ENCODE assay signal across 12 cellular contexts in the genomic region with DNA sequence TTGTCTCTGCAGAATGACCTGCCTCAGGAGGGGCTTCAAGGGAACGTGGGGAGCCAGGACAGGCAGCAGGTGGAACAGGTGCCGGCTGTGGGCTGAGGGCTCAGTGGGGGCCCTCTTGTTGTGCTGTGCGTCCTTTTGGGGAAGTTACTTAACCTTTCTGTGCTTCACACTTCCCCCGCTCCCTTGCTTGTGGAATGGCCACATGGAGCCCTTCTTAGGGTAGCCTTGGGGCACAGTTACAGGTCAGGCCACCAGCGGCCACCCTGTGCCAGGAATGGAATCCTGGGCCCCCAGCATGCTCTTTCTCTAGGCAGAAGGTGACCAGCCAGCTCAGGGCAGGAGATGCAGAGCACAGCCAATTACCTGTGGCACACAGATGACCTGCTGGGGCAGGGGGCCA. TPM values are rescaled to one million over a fixed set of nuclear protein-coding genes. Genes with fewer than 3 reads are reported as not detected.
DNase-seq lines count a peak whose midpoint lies in the region; ATAC-seq and TF ChIP-seq lines count a peak whose summit lies in the region.
"Had no signal": no experiment of that assay in that cellular context is flagged by ENCODE, and none has a peak within 500 bp of the region (broad histone marks: within the 10 kb centered on the region; RNA-seq: fewer than 3 reads in every experiment).

No MANE protein-coding gene starts in this region.

- H3K4me3 ChIP-seq in AG04450 (ENCODE audit: low read depth, low read length) (peak overlapping the region; percentile 50), SU-DHL-6 (ENCODE audit: insufficient read depth, low read length, poor library complexity, severe bottlenecking) (no peak overlapping the region), fibroblast of villous mesenchyme (ENCODE audit: low read depth, low read length) (peak overlapping the region; percentile 18)
- H3K4me3 ChIP-seq: lung, right atrium auricular region, tibial nerve had no signal

- peak overlapping the region; percentile 63 for H3K4me2 ChIP-seq in SU-DHL-6 (ENCODE audit: low read depth, low read length, poor library complexity, severe bottlenecking)

- no peaks in the 10 kb centered on the region for H3K79me2 ChIP-seq in SU-DHL-6 (ENCODE audit: insufficient read depth, low read length)

- intact Hi-C loops in Calu3 (cut with micrococcal nuclease; ENCODE audit: unreplicated experiment), result no loop called here

- peaks cover 13% of the 10 kb centered on the region for H3F3A ChIP-seq in SU-DHL-6 (ENCODE audit: insufficient read depth)

- no peak for ATAC-seq in HG03442 (IDR thresholded peaks at IDR 0.05; ENCODE audit: unreplicated experiment)

- peaks cover 39% of the 10 kb centered on the region for H3K4me1 Mint-ChIP-seq in Calu3 (ENCODE audit: low read depth, unreplicated experiment)

- H3K27me3 ChIP-seq in AG04450 (ENCODE audit: control insufficient read depth, insufficient read depth, low read length) (no peaks in the 10 kb centered on the region), SU-DHL-6 (ENCODE audit: low read length) (no peaks in the 10 kb centered on the region)
- H3K27me3 ChIP-seq: right atrium auricular region, tibial nerve had no signal

- DNase-seq in AG04450 (ENCODE audit: low read depth, low spot score) (no peak), Calu3 (no peak), fibroblast of villous mesenchyme (ENCODE audit: low read depth) (no peak), NCI-H2081 (lab: John Stamatoyannopoulos, UW) (no peak), mucosa of gallbladder (ENCODE audit: low spot score) (no peak), DMS 273 (lab: John Stamatoyannopoulos, UW; ENCODE audit: unreplicated experiment) (no peak)
- DNase-seq: NCI-H1436 treated with DMSO at 0.1 percent for 48 hours had no signal

- H3K36me3 ChIP-seq in SU-DHL-6 (ENCODE audit: low read length), result no peaks in the 10 kb centered on the region
- H3K36me3 ChIP-seq: right atrium auricular region had no signal

- no peaks in the 10 kb centered on the region for H3K9me2 ChIP-seq in SU-DHL-6 (replicated peaks; ENCODE audit: insufficient read depth, low read length)

- CTCF ChIA-PET in AG04450 (lab: Charles Lee), result interaction anchor here (0.9 to 1.0 kb wide), 2 partner anchors 17 to 72 kb away, joined by 3 to 4 read pairs; no protein-coding TSS in a partner anchor
- CTCF ChIA-PET in Calu3 (lab: Charles Lee), result no interaction called here

- H3K9me3 ChIP-seq in AG04450 (ENCODE audit: control insufficient read depth, insufficient read depth, low read length) (no peaks in the 10 kb centered on the region), SU-DHL-6 (ENCODE audit: insufficient read depth, low read length) (no peaks in the 10 kb centered on the region)
- H3K9me3 ChIP-seq: right atrium auricular region, tibial nerve had no signal

- no peaks in the 10 kb centered on the region for H3K27me3 Mint-ChIP-seq in Calu3 (ENCODE audit: unreplicated experiment)

- H3K27ac Mint-ChIP-seq in Calu3 (ENCODE audit: unreplicated experiment), result no peak overlapping the region

- no peaks in the 10 kb centered on the region for H3K9me3 Mint-ChIP-seq in Calu3 (ENCODE audit: low read depth, unreplicated experiment)

- TF ChIP-seq CTCF in AG04450 (IDR thresholded peaks at IDR 0.05; ENCODE audit: low read depth, low read length) (no peak), Calu3 (IDR thresholded peaks at IDR 0.05; ENCODE audit: unreplicated experiment) (no peak), SU-DHL-6 (IDR thresholded peaks at IDR 0.05; ENCODE audit: insufficient read depth, low read length, poor library complexity, severe bottlenecking) (no peak), fibroblast of villous mesenchyme (IDR thresholded peaks at IDR 0.05; ENCODE audit: insufficient read depth, low read depth, low read length) (no peak)

- POLR2A ChIA-PET in AG04450 (lab: Yijun Ruan, JAX), result no interaction called here

- H2AFZ ChIP-seq in SU-DHL-6 (ENCODE audit: low read depth, low read length, severe bottlenecking), result no peak overlapping the region

- peak overlapping the region; percentile 74 for H3K4me3 Mint-ChIP-seq in Calu3 (ENCODE audit: low read depth, unreplicated experiment)

- H3K27ac ChIP-seq in AG04450 (ENCODE audit: low read depth, low read length) (peak overlapping the region; percentile 57), SU-DHL-6 (ENCODE audit: low read depth, low read length) (peak overlapping the region; percentile 86)
- H3K27ac ChIP-seq: right atrium auricular region, tibial nerve had no signal

- no peaks in the 10 kb centered on the region for H4K20me1 ChIP-seq in SU-DHL-6 (ENCODE audit: low read depth, low read length)

- peaks cover 73% of the 10 kb centered on the region for H3K36me3 Mint-ChIP-seq in Calu3 (ENCODE audit: insufficient read depth, unreplicated experiment)

- BruUV-seq in Calu3 (replicated peaks; lab: Mats Ljungman, UMichigan), result no TSS peak

- H3K9ac ChIP-seq in SU-DHL-6 (ENCODE audit: low read length), result no peak overlapping the region

RNA-seq across cellular contexts. Expression of a gene that starts 2.6 kb away (rescaled TPM):
- polyA plus RNA-seq in AG04450 (2011; rRNA removed), result 20.8 and 27.6 TPM in 2 replicates
- 38.9 and 52.9 TPM in 2 replicates for polyA minus RNA-seq in AG04450 (2011; rRNA and poly(A)+ RNA removed)
- total RNA-seq in Calu3 (2022), result 35.5 and 47.5 TPM in 2 replicates
- 23.7 and 25.8 TPM in 2 replicates for total RNA-seq in fibroblast of villous mesenchyme
- total RNA-seq in mucosa of gallbladder, result 11.7 TPM

RNA-seq across cellular contexts. Expression of a gene that starts 34.4 kb away (rescaled TPM):
- polyA plus RNA-seq in AG04450 (2011; rRNA removed), result 2.3 and 2.4 TPM in 2 replicates
- 3.2 and 4.4 TPM in 2 replicates for polyA minus RNA-seq in AG04450 (2011; rRNA and poly(A)+ RNA removed)
- total RNA-seq in Calu3 (2022), result 6.1 and 6.5 TPM in 2 replicates
- 0.86 and 1.6 TPM in 2 replicates for total RNA-seq in fibroblast of villous mesenchyme
- total RNA-seq in mucosa of gallbladder, result 49.5 TPM
